In the genomic region with DNA sequence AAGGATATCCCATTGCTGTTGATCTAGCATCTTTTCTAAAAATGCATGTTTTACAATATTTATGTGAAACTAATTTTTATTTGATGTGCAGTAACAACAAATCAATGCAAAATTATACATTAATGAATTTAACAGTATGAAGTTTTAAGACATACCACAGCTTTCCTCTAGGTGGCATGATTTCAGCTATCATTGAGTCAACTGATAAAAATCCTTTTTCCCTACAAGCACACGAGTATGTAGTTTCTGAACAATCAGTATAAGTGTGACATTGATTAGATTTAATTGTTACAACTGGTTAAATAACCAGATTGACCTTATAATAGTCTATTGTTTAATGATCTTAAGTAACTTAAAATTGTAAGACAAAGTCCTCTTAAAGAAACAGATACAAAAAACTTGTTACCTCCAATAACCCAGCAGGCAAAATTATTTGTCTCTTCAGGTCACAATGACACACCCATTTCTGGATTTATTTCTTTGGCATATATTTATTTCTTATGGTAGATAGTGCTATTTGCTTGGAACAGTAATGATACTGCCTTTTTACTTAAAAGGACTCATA, we compare ENCODE assay signal across 8 cellular contexts. TPM values are rescaled to one million over a fixed set of nuclear protein-coding genes. Genes with fewer than 3 reads are reported as not detected.
DNase-seq lines count a peak whose midpoint lies in the region; ATAC-seq and TF ChIP-seq lines count a peak whose summit lies in the region.

No MANE protein-coding gene starts in this region.

- H3K79me2 ChIP-seq in OCI-LY3 (ENCODE audit: low read length), result no peaks in the 10 kb centered on the region

- H2AFZ ChIP-seq in OCI-LY3 (ENCODE audit: low read depth, low read length), result no peak overlapping the region

- H3K27ac ChIP-seq in right atrium auricular region (no peak overlapping the region), OCI-LY3 (ENCODE audit: low read length) (no peak overlapping the region), esophagus squamous epithelium (no peak overlapping the region)

- ATAC-seq in Right ventricle myocardium superior (ENCODE audit: poor library complexity) (no peak), HG03060 (IDR thresholded peaks at IDR 0.05; ENCODE audit: low read depth, unreplicated experiment) (peak; percentile 66), HG03439 (IDR thresholded peaks at IDR 0.05; ENCODE audit: unreplicated experiment) (no peak)

- no peaks in the 10 kb centered on the region for H4K20me1 ChIP-seq in OCI-LY3 (ENCODE audit: insufficient read depth, low read length)

- H3K4me1 ChIP-seq in right atrium auricular region (no peaks in the 10 kb centered on the region), OCI-LY3 (ENCODE audit: low read length) (no peaks in the 10 kb centered on the region), esophagus squamous epithelium (peaks cover 0 to under 1% (median 0%) of the 10 kb centered on the region in 3 donors)

- intact Hi-C loops in Right ventricle myocardium superior (cut with DNase I), result loop anchor here (10.0 kb wide), 2 partner anchors 1225 to 1475 kb away; no protein-coding TSS in a partner anchor
- intact Hi-C loops in esophagus squamous epithelium (cut with DNase I), result loop anchor here (10.0 kb wide), 1 partner anchor 655 kb away; no protein-coding TSS in a partner anchor

- H3K9ac ChIP-seq in OCI-LY3 (ENCODE audit: low read length), result no peak overlapping the region

- H3K4me2 ChIP-seq in OCI-LY3 (ENCODE audit: low read length), result no peak overlapping the region

- WGBS in esophagus squamous epithelium, 2 donors, result 3% methylated on average over 1 of the region's 1 CpG

- TF ChIP-seq CTCF in right atrium auricular region (IDR thresholded peaks at IDR 0.05) (peak; percentile 44 to 83), OCI-LY3 (IDR thresholded peaks at IDR 0.05; ENCODE audit: low read depth, low read length) (peak; percentile 86), esophagus squamous epithelium (IDR thresholded peaks at IDR 0.05) (peak; percentile 57 to 79 (median 66))

- no peak overlapping the region for H3K4me3 ChIP-seq in right atrium auricular region
- H3K4me3 ChIP-seq in OCI-LY3 (ENCODE audit: low read length), result no peak overlapping the region
- H3K4me3 ChIP-seq in esophagus squamous epithelium, result no peak overlapping the region

- no peak for TF ChIP-seq POLR2A in esophagus squamous epithelium (IDR thresholded peaks at IDR 0.05)

- H3K27me3 ChIP-seq in right atrium auricular region (no peaks in the 10 kb centered on the region), OCI-LY3 (ENCODE audit: low read depth, low read length) (no peaks in the 10 kb centered on the region), esophagus squamous epithelium (no peaks in the 10 kb centered on the region)

- no peak for DNase-seq in right atrium auricular region (ENCODE audit: low spot score)
- DNase-seq in Right ventricle myocardium superior, result no peak
- DNase-seq in esophagus squamous epithelium (lab: John Stamatoyannopoulos, UW), result no peak
- peak; percentile 28 for DNase-seq in stromal cell of bone marrow (ENCODE audit: low read depth)
- no peak for DNase-seq in NCI-H1930 (lab: John Stamatoyannopoulos, UW)

- H3K36me3 ChIP-seq in right atrium auricular region (no peaks in the 10 kb centered on the region), OCI-LY3 (replicated peaks; ENCODE audit: low read depth, low read length) (peaks cover 11% of the 10 kb centered on the region), esophagus squamous epithelium (no peaks in the 10 kb centered on the region)

- H3K9me3 ChIP-seq in right atrium auricular region (no peaks in the 10 kb centered on the region), OCI-LY3 (ENCODE audit: insufficient read depth, low read length) (no peaks in the 10 kb centered on the region), esophagus squamous epithelium (no peaks in the 10 kb centered on the region)

RNA-seq across cellular contexts. Expression of gene TGFB2, which starts 5.8 kb away (rescaled TPM):
- total RNA-seq in right atrium auricular region (1 to 10 TPM; 4.3 to 8.7 TPM), Right ventricle myocardium superior (1.5 TPM), esophagus squamous epithelium (1 to 10 TPM in 1 of 4 donors, under 1 TPM in 3; 0.40 to 1.9 (median 0.57) TPM)

RNA-seq across cellular contexts. Expression of gene RRP15, which starts 54.3 kb away (rescaled TPM):
- 1 to 10 TPM; 5.3 to 6.2 TPM for total RNA-seq in right atrium auricular region
- total RNA-seq in Right ventricle myocardium superior, result 21.7 TPM
- 1 to 10 TPM; 4.6 to 9.3 (median 8.4) TPM for total RNA-seq in esophagus squamous epithelium
